In the genomic region with DNA sequence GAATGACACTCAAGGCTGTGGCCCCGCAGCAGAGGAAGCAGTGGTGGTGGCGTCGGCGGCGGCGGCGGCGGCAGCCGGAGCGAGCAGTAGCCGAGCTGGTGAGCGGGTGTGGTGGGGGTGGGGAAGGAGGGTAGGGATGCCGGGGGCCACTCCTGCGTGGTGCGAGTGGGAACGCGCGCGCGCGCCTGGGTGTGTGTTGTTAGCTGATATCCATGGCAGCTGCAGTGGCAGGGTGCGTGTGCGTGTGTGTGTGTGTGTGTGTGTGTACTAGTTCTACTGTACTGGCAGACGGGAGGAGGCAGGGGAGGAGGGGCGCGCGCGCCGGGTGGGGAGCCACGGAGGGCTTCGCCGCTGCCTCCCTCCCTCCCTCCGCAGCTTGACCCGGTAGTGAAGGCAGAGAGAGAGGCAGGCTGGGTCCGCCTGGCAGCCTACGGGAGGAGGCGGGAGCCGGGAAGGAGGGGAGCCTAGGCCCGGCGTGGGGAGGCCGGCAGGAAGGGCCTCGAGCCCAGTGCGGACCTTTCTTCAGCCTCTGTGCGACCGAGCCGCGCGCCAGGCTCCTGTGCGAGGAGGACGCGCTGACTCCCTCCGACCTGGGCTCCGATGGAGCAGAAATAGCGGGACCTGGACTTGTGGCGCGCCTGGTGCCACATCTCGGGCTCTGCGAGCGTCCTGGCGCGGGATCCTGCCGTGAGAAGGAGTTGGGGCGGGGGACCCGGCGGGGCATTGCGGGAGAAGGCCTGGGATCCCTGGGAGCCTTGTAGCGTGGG, we compare ENCODE assay signal across 8 cellular contexts. TPM values are rescaled to one million over a fixed set of nuclear protein-coding genes. Genes with fewer than 3 reads are reported as not detected.
DNase-seq lines count a peak whose midpoint lies in the region; ATAC-seq and TF ChIP-seq lines count a peak whose summit lies in the region.

A gene (minus strand): TSS at position 110 of the 767 bp plus-strand sequence. CDS start 347 bp downstream, outside the sequence.

- peak within 1 kb of the TSS; percentile 63 for H3K4me3 ChIP-seq in lower leg skin (ENCODE audit: low read depth, poor library complexity, severe bottlenecking)
- H3K4me3 ChIP-seq in CD4-positive, alpha-beta memory T cell (ENCODE audit: low read length in 2 of 2) = no peak within 1 kb of the TSS

- intact Hi-C loops in lower leg skin (cut with DNase I; ENCODE audit: low total_unique reads) = no loop called here
- intact Hi-C loops in CD4-positive, alpha-beta memory T cell (cut with micrococcal nuclease) = no loop called here

- no peaks in the 10 kb centered on the region for H3K4me1 ChIP-seq in CD4-positive, alpha-beta memory T cell (ENCODE audit: insufficient read depth, low read length)

- CTCF ChIA-PET in RWPE1 (lab: Yijun Ruan, JAX) = interaction anchor here (0.6 kb wide), 2 partner anchors 89 to 923 kb away, joined by 4 to 5 read pairs; no protein-coding TSS in a partner anchor
- CTCF ChIA-PET in CD4-positive, alpha-beta memory T cell (lab: Charles Lee; ENCODE audit: partially characterized antibody) = no interaction called here

- H3K27ac ChIP-seq in RWPE1 = peak within 1 kb of the TSS; percentile 85
- H3K27ac ChIP-seq in CD4-positive, alpha-beta memory T cell (ENCODE audit: low read depth, low read length) = no peak within 1 kb of the TSS

- ATAC-seq in stimulated activated naive CD8-positive, alpha-beta T cell treated with anti-CD3 and anti-CD28 coated beads, Interleukin-15, amount 100 ng/mL, for 72 hours = peak; percentile 63
- ATAC-seq in HG03280 (IDR thresholded peaks at IDR 0.05; ENCODE audit: unreplicated experiment) = no peak
- no peak for ATAC-seq in GM19023 (IDR thresholded peaks at IDR 0.05; ENCODE audit: unreplicated experiment)

- H3K9me3 ChIP-seq in CD4-positive, alpha-beta memory T cell (ENCODE audit: control insufficient read depth in 1 of 2, low read length in 2 of 2) = no peaks in the 10 kb centered on the region

- H3K9me3 Mint-ChIP-seq in endothelial cell (ENCODE audit: unreplicated experiment) = no peaks in the 10 kb centered on the region
- no peaks in the 10 kb centered on the region for H3K9me3 Mint-ChIP-seq in stimulated activated naive CD8-positive, alpha-beta T cell treated with anti-CD3 and anti-CD28 coated beads, Interleukin-15, amount 100 ng/mL, for 72 hours
- peaks cover 0 to 26% (median 9%) of the 10 kb centered on the region in 8 donors for H3K9me3 Mint-ChIP-seq in CD4-positive, alpha-beta memory T cell

- H3K4me1 Mint-ChIP-seq in endothelial cell (ENCODE audit: unreplicated experiment) = peaks cover 20% of the 10 kb centered on the region
- peaks cover 31% of the 10 kb centered on the region for H3K4me1 Mint-ChIP-seq in stimulated activated naive CD8-positive, alpha-beta T cell treated with anti-CD3 and anti-CD28 coated beads, Interleukin-15, amount 100 ng/mL, for 72 hours
- peaks cover 0 to 4% (median 0%) of the 10 kb centered on the region in 4 donors for H3K4me1 Mint-ChIP-seq in CD4-positive, alpha-beta memory T cell

- WGBS in lower leg skin, 2 donors = 1% methylated on average over 61 to 64 of the region's 67 CpGs

- peak within 1 kb of the TSS; percentile 68 for H3K27ac Mint-ChIP-seq in endothelial cell (ENCODE audit: unreplicated experiment)
- peak within 1 kb of the TSS; percentile 87 to 96 for H3K27ac Mint-ChIP-seq in stimulated activated naive CD8-positive, alpha-beta T cell treated with anti-CD3 and anti-CD28 coated beads, Interleukin-15, amount 100 ng/mL, for 72 hours
- no peak within 1 kb of the TSS for H3K27ac Mint-ChIP-seq in CD4-positive, alpha-beta memory T cell

- DNase-seq in H4 (ENCODE audit: low spot score) = peak; percentile 37
- DNase-seq in RWPE1 (ENCODE audit: low spot score) = peak; percentile 13
- peak; percentile 67 for DNase-seq in endothelial cell (ENCODE audit: low spot score)
- DNase-seq in lower leg skin (ENCODE audit: low spot score in 2 of 2) = peak; percentile 79 to 96
- peak; percentile 38 to 39 for DNase-seq in stimulated activated naive CD8-positive, alpha-beta T cell treated with anti-CD3 and anti-CD28 coated beads, Interleukin-15, amount 100 ng/mL, for 72 hours
- no peak for DNase-seq in CD4-positive, alpha-beta memory T cell

- peaks cover 9% of the 10 kb centered on the region for H3K27me3 Mint-ChIP-seq in endothelial cell (ENCODE audit: unreplicated experiment)
- H3K27me3 Mint-ChIP-seq in stimulated activated naive CD8-positive, alpha-beta T cell treated with anti-CD3 and anti-CD28 coated beads, Interleukin-15, amount 100 ng/mL, for 72 hours = peaks cover 58% of the 10 kb centered on the region
- peaks cover 12 to 23% of the 10 kb centered on the region in 2 donors for H3K27me3 Mint-ChIP-seq in CD4-positive, alpha-beta memory T cell

- TF ChIP-seq CTCF in RWPE1 (conservative IDR thresholded peaks at IDR 0.05; ENCODE audit: low read depth) (no peak), endothelial cell (IDR thresholded peaks at IDR 0.05; ENCODE audit: unreplicated experiment) (no peak), lower leg skin (IDR thresholded peaks at IDR 0.05) (no peak)

- H3K4me3 Mint-ChIP-seq in endothelial cell (ENCODE audit: unreplicated experiment) = peak within 1 kb of the TSS; percentile 97
- peak within 1 kb of the TSS; percentile 84 to 85 for H3K4me3 Mint-ChIP-seq in stimulated activated naive CD8-positive, alpha-beta T cell treated with anti-CD3 and anti-CD28 coated beads, Interleukin-15, amount 100 ng/mL, for 72 hours
- peak within 1 kb of the TSS in 1 of 8 donors; percentile 14 for H3K4me3 Mint-ChIP-seq in CD4-positive, alpha-beta memory T cell

- TF ChIP-seq POLR2A in lower leg skin (IDR thresholded peaks at IDR 0.05) = peak in 1 of 2 donors; percentile 63

- peaks cover 12% of the 10 kb centered on the region for H3K36me3 Mint-ChIP-seq in endothelial cell (ENCODE audit: low read depth, unreplicated experiment)
- peaks cover 0 to 3% of the 10 kb centered on the region in 2 donors for H3K36me3 Mint-ChIP-seq in CD4-positive, alpha-beta memory T cell

- POLR2A ChIA-PET in RWPE1 (lab: Yijun Ruan, JAX; ENCODE audit: low non-redundant PET) = interaction anchor here (0.5 kb wide), 1 partner anchor 1023 kb away, joined by 4 read pairs; no protein-coding TSS in a partner anchor
- POLR2A ChIA-PET in CD4-positive, alpha-beta memory T cell (lab: Charles Lee; ENCODE audit: partially characterized antibody) = no interaction called here

- H3K27me3 ChIP-seq in CD4-positive, alpha-beta memory T cell (ENCODE audit: insufficient read depth, low read length) = no peaks in the 10 kb centered on the region

- no peaks in the 10 kb centered on the region for H3K36me3 ChIP-seq in CD4-positive, alpha-beta memory T cell (ENCODE audit: insufficient read depth, low read length)

RNA-seq across cellular contexts. Expression of the gene that starts here (rescaled TPM):
- 1.1 and 1.8 TPM in 2 replicates for total RNA-seq in H4 (2014; rRNA removed; shearing (Covaris generic))
- total RNA-seq in endothelial cell (ENCODE audit: unreplicated experiment) = 6.3 TPM
- 1 to 10 TPM; 1.6 to 3.0 (median 2.1) TPM for total RNA-seq in lower leg skin
- under 1 TPM; 0.23 to 0.25 TPM for total RNA-seq in CD4-positive, alpha-beta memory T cell
- not detected for polyA plus RNA-seq in CD4-positive, alpha-beta memory T cell

Comparison
In these comparisons a context has a peak if more than half of its experiments do, and no peak if none do; other contexts are left out.
1. DNase-seq: peak in H4 (single experiment), RWPE1 (single experiment), endothelial cell (single experiment), lower leg skin (2 of 2) and stimulated activated naive CD8-positive, alpha-beta T cell treated with anti-CD3 and anti-CD28 coated beads, Interleukin-15, amount 100 ng/mL, for 72 hours (2 of 2); none in CD4-positive, alpha-beta memory T cell (0 of 5).
2. H3K27ac Mint-ChIP-seq: peak in endothelial cell (single experiment) and stimulated activated naive CD8-positive, alpha-beta T cell treated with anti-CD3 and anti-CD28 coated beads, Interleukin-15, amount 100 ng/mL, for 72 hours (2 of 2); none in CD4-positive, alpha-beta memory T cell (0 of 7).